In the genomic region with DNA sequence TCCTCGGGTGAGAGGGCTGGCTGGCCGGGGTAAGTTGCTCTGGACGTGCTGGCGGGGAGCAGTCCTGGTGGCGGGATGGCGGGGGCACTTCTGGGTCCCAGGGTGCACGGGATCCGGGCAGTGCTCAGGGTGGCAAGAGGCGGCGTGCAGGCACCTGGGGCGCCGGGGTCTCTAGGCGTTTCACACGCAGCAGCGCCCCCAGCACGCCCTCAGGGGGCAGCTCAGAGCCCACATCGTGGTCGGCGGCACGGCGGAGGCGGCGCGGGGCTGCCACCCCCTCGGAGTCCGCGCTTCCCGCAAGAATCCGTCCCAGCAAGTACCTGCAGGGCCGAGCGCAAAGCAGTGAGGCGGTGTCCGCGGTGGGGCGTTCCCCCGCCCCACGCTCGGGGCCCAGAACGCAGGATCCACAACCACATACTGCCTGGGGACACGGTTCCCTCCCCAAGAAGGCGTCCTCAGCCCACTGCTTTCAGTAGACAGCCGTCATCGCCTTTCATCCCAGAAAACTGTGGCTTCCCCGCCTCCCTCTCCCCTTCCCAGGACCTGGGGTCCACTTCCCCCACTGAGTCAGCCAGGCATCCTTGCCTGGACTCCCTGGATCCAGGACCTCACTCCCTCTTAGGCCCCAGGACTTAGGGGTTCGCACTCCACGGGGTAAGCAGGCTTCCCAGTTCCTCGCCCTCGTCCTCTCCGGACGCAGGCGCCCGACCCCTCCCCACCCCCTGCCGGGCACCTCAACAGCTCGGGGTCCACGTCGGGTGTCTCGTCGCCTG, we compare ENCODE assay signal across 32 cellular contexts. TPM values are rescaled to one million over a fixed set of nuclear protein-coding genes. Genes with fewer than 3 reads are reported as not detected.
DNase-seq lines count a peak whose midpoint lies in the region; ATAC-seq and TF ChIP-seq lines count a peak whose summit lies in the region.
"Had no signal": no experiment of that assay in that cellular context is flagged by ENCODE, and none has a peak within 500 bp of the region (broad histone marks: within the 10 kb centered on the region; RNA-seq: fewer than 3 reads in every experiment).

No MANE protein-coding gene starts in this region.

- H3K27me3 Mint-ChIP-seq in Caco-2 (ENCODE audit: insufficient read depth, unreplicated experiment) (no peaks in the 10 kb centered on the region), GM23338 (ENCODE audit: insufficient read depth, low read depth, poor library complexity) (peaks cover 60% of the 10 kb centered on the region), endodermal cell (ENCODE audit: insufficient read depth) (peaks cover 80% of the 10 kb centered on the region)

- no peak overlapping the region for H3K9ac ChIP-seq in endodermal cell (ENCODE audit: extremely low read depth, low read length, poor library complexity, severe bottlenecking)
- peak overlapping the region; percentile 32 for H3K9ac ChIP-seq in mesendoderm (ENCODE audit: low read length)

- H3F3A ChIP-seq in GM23338 (replicated peaks; ENCODE audit: low read depth) = 0 out of 2 replicates have a peak, but pooled peaks cover 4% of the 10 kb centered on the region

- H3K27ac ChIP-seq in GM23338 (ENCODE audit: low read depth) (no peak overlapping the region), endodermal cell (ENCODE audit: low read depth, low read length) (no peak overlapping the region), mesendoderm (ENCODE audit: low read depth, low read length) (no peak overlapping the region)
- H3K27ac ChIP-seq in effector memory CD4-positive, alpha-beta T cell (ENCODE audit: insufficient read depth, low read length, poor library complexity, severe bottlenecking) = no peak overlapping the region
- H3K27ac ChIP-seq: heart right ventricle, left lung had no signal

- H2AFZ ChIP-seq in GM23338 = no peak overlapping the region

- no peaks in the 10 kb centered on the region for H3K27me3 ChIP-seq in Caco-2 (replicated peaks; ENCODE audit: control insufficient read depth, insufficient read depth, low read length)
- peaks cover 83% of the 10 kb centered on the region for H3K27me3 ChIP-seq in GM23338 (ENCODE audit: insufficient read depth)
- H3K27me3 ChIP-seq in endodermal cell (ENCODE audit: control insufficient read depth, insufficient read depth, low read length, poor library complexity, severe bottlenecking) = peaks cover 53% of the 10 kb centered on the region
- peaks cover 15% of the 10 kb centered on the region for H3K27me3 ChIP-seq in mesendoderm (ENCODE audit: insufficient read depth, low read length, poor library complexity)
- H3K27me3 ChIP-seq in effector memory CD4-positive, alpha-beta T cell (replicated peaks; ENCODE audit: control insufficient read depth, insufficient read depth, low read length, poor library complexity, severe bottlenecking) = no peaks in the 10 kb centered on the region

- H3K36me3 Mint-ChIP-seq in Caco-2 (ENCODE audit: insufficient read depth, unreplicated experiment) (peaks cover 7% of the 10 kb centered on the region), GM23338 (ENCODE audit: low read depth) (no peaks in the 10 kb centered on the region), endodermal cell (ENCODE audit: low read depth) (peaks cover 6% of the 10 kb centered on the region)
- H3K36me3 Mint-ChIP-seq: activated naive CD4-positive, alpha-beta T cell treated with anti-CD3 and anti-CD28 coated beads, Interleukin-2, amount 50 U/mL, for 24 hours; stimulated activated memory B cell treated with anti-CD40 and anti-IgM and Interleukin-4, amounts not matched to agents 10 μg/mL and 1 μg/mL and 100 μg/mL, for 72 hours had no signal

- ATAC-seq in GM23338 (peak; percentile 8), GM19452 (IDR thresholded peaks at IDR 0.05; ENCODE audit: unreplicated experiment) (no peak)
- ATAC-seq: GM12878; HCT116; heart right ventricle; left lung; stimulated activated memory B cell treated with anti-CD40 and anti-IgM and Interleukin-4, amounts not matched to agents 10 μg/mL and 1 μg/mL and 100 μg/mL, for 72 hours had no signal

- H3K4me1 Mint-ChIP-seq in Caco-2 (ENCODE audit: low read depth, unreplicated experiment) (peaks cover 11% of the 10 kb centered on the region), GM23338 (peaks cover 20% of the 10 kb centered on the region), endodermal cell (no peaks in the 10 kb centered on the region)

- no peak overlapping the region for H4K5ac ChIP-seq in mesendoderm (ENCODE audit: low read length)

- H3K4me2 ChIP-seq in GM23338 (peak overlapping the region; percentile 76), mesendoderm (ENCODE audit: low read length) (no peak overlapping the region)

- no peak overlapping the region for H2AK5ac ChIP-seq in mesendoderm (ENCODE audit: low read length)

- CTCF ChIA-PET in Caco-2 (lab: Charles Lee) = no interaction called here

- H3K4me3 ChIP-seq in Caco-2 (ENCODE audit: low read depth, low read length) (no peak overlapping the region), GM23338 (peak overlapping the region; percentile 60), endodermal cell (ENCODE audit: low read length) (no peak overlapping the region), mesendoderm (ENCODE audit: low read length) (no peak overlapping the region)
- H3K4me3 ChIP-seq in effector memory CD4-positive, alpha-beta T cell (ENCODE audit: insufficient read depth, low read depth, low read length, poor library complexity, severe bottlenecking) = no peak overlapping the region
- H3K4me3 ChIP-seq: GM12878, heart right ventricle, left lung had no signal

- no peak overlapping the region for H3K18ac ChIP-seq in mesendoderm (ENCODE audit: low read length)

- TF ChIP-seq CTCF in Caco-2 (IDR thresholded peaks at IDR 0.05; ENCODE audit: insufficient read depth in 1 of 2, low read depth in 1 of 2, low read length in 1 of 2, severe bottlenecking in 1 of 2, unreplicated experiment in 1 of 2) (no peak), GM23338 (conservative IDR thresholded peaks at IDR 0.05; ENCODE audit: low read depth in 2 of 2) (peak in 1 of 2 experiments; percentile 19; a peak in 1 of 4 replicates), endodermal cell (conservative IDR thresholded peaks at IDR 0.05) (no peak)

- DNase-seq in Caco-2 (no peak), GM23338 (ENCODE audit: low spot score) (peak; percentile 27), endodermal cell (peak; percentile 54), mesendoderm (no peak), NK-92 (lab: John Stamatoyannopoulos, UW; ENCODE audit: unreplicated experiment) (no peak)
- DNase-seq in effector memory CD4-positive, alpha-beta T cell = no peak
- DNase-seq: activated B cell treated with CpG ODN at 0.5 μM for 24 hours; activated CD4-positive, alpha-beta T cell treated with anti-CD3 and anti-CD28 coated beads, Interleukin-2, amount 10 ng/mL, durations not matched to agents 7 days and 5 days; AML-193; amniotic stem cell; CD4-positive, alpha-beta T cell; DMS 273 treated with DMSO at 0.1 percent for 48 hours; heart right ventricle; left lung; NCI-H146; NCI-H226; NCI-H526 treated with DMSO at 0.1 percent for 48 hours; Right ventricle myocardium superior had no signal

- no peak overlapping the region for H3K4me3 Mint-ChIP-seq in Caco-2 (ENCODE audit: unreplicated experiment)
- H3K4me3 Mint-ChIP-seq in GM23338 = peak overlapping the region; percentile 58
- H3K4me3 Mint-ChIP-seq in endodermal cell = peak overlapping the region; percentile 17
- H3K4me3 Mint-ChIP-seq: activated CD4-positive, alpha-beta T cell treated with anti-CD3 and anti-CD28 coated beads, Interleukin-2, amount 10 ng/mL, durations not matched to agents 7 days and 5 days; activated naive CD4-positive, alpha-beta T cell treated with anti-CD3 and anti-CD28 coated beads, Interleukin-2, amount 50 U/mL, for 24 hours; CD4-positive, alpha-beta T cell; mesothelial cell of epicardium; stimulated activated memory B cell treated with anti-CD40 and anti-IgM and Interleukin-4, amounts not matched to agents 10 μg/mL and 1 μg/mL and 100 μg/mL, for 72 hours; T-helper 2 cell treated with Interferon-gamma antibody and Interleukin-4, amounts not matched to agents 5 μg/mL and 100 μg/mL, for 36 hours had no signal

- POLR2A ChIA-PET in Caco-2 (lab: Charles Lee) = no interaction called here

- H2BK15ac ChIP-seq in mesendoderm (replicated peaks; ENCODE audit: low read depth) = no peak overlapping the region

- H3K9me3 ChIP-seq in Caco-2 (no peaks in the 10 kb centered on the region), endodermal cell (ENCODE audit: control insufficient read depth, low read length) (no peaks in the 10 kb centered on the region)
- no peaks in the 10 kb centered on the region for H3K9me3 ChIP-seq in effector memory CD4-positive, alpha-beta T cell (ENCODE audit: control insufficient read depth, low read length)
- H3K9me3 ChIP-seq: left lung had no signal

- peak overlapping the region; percentile 70 for H3K56ac ChIP-seq in mesendoderm (ENCODE audit: low read length)

- no peak overlapping the region for H3K4ac ChIP-seq in mesendoderm (ENCODE audit: low read depth, low read length)

- H2BK120ac ChIP-seq in mesendoderm (ENCODE audit: low read depth, low read length) = no peak overlapping the region

- H3K36me3 ChIP-seq in Caco-2 (ENCODE audit: control insufficient read depth, insufficient read depth, low read length) = no peaks in the 10 kb centered on the region
- no peaks in the 10 kb centered on the region for H3K36me3 ChIP-seq in GM23338 (ENCODE audit: insufficient read depth)
- H3K36me3 ChIP-seq in endodermal cell (ENCODE audit: control insufficient read depth, insufficient read depth, low read length) = no peaks in the 10 kb centered on the region
- no peaks in the 10 kb centered on the region for H3K36me3 ChIP-seq in mesendoderm (ENCODE audit: control insufficient read depth, insufficient read depth, low read length)
- H3K36me3 ChIP-seq in effector memory CD4-positive, alpha-beta T cell (ENCODE audit: control insufficient read depth, insufficient read depth, low read length) = no peaks in the 10 kb centered on the region
- H3K36me3 ChIP-seq: heart right ventricle, left lung had no signal

- H3K9me2 ChIP-seq in GM23338 (ENCODE audit: insufficient read depth) = no peaks in the 10 kb centered on the region

- H4K8ac ChIP-seq in mesendoderm (ENCODE audit: low read depth, low read length) = no peak overlapping the region

- no peak overlapping the region for H3K23ac ChIP-seq in mesendoderm (ENCODE audit: low read length)

- intact Hi-C loops in Caco-2 (cut with micrococcal nuclease; ENCODE audit: unreplicated experiment) = no loop called here

- 33 to 43% methylated on average over 17 to 58 of the region's 58 CpGs for WGBS in endodermal cell (ENCODE audit: insufficient coverage in 1 of 2, insufficient read length in 1 of 2), 2 experiments
- WGBS in mesendoderm (ENCODE audit: extremely low coverage, insufficient coverage, low lambda C conversion rate) = no CpG with 5 or more reads among the region's 58 CpGs

- H2BK5ac ChIP-seq in mesendoderm (ENCODE audit: low read length) = no peak overlapping the region

- H3K79me2 ChIP-seq in GM23338 (replicated peaks; ENCODE audit: insufficient read depth) = no peaks in the 10 kb centered on the region
- no peaks in the 10 kb centered on the region for H3K79me2 ChIP-seq in mesendoderm (ENCODE audit: control insufficient read depth, insufficient read depth, low read length)

- H4K20me1 ChIP-seq in GM23338 (replicated peaks; ENCODE audit: insufficient read depth) = no peaks in the 10 kb centered on the region

- H3K4me1 ChIP-seq in Caco-2 = no peaks in the 10 kb centered on the region
- no peaks in the 10 kb centered on the region for H3K4me1 ChIP-seq in GM23338 (ENCODE audit: insufficient read depth)
- no peaks in the 10 kb centered on the region for H3K4me1 ChIP-seq in endodermal cell (ENCODE audit: control insufficient read depth, insufficient read depth, low read length)
- no peaks in the 10 kb centered on the region for H3K4me1 ChIP-seq in mesendoderm (ENCODE audit: control insufficient read depth, low read depth, low read length)
- H3K4me1 ChIP-seq in effector memory CD4-positive, alpha-beta T cell (ENCODE audit: control insufficient read depth, insufficient read depth, low read length, poor library complexity, severe bottlenecking) = peaks cover 8% of the 10 kb centered on the region
- H3K4me1 ChIP-seq: heart right ventricle had no signal

- H3K9me3 Mint-ChIP-seq in Caco-2 (ENCODE audit: unreplicated experiment) = no peaks in the 10 kb centered on the region
- H3K9me3 Mint-ChIP-seq in GM23338 = no peaks in the 10 kb centered on the region; the same call in 2 of the 3 replicates
- peaks cover 69% of the 10 kb centered on the region for H3K9me3 Mint-ChIP-seq in endodermal cell
- H3K9me3 Mint-ChIP-seq: activated B cell treated with CpG ODN at 0.5 μM for 24 hours; activated CD4-positive, alpha-beta T cell treated with anti-CD3 and anti-CD28 coated beads, Interleukin-2, amount 10 ng/mL, durations not matched to agents 7 days and 5 days; activated naive CD4-positive, alpha-beta T cell treated with anti-CD3 and anti-CD28 coated beads, Interleukin-2, amount 50 U/mL, for 24 hours; CD4-positive, alpha-beta T cell; stimulated activated memory B cell treated with anti-CD40 and anti-IgM and Interleukin-4, amounts not matched to agents 10 μg/mL and 1 μg/mL and 100 μg/mL, for 72 hours; T-helper 2 cell treated with Interferon-gamma antibody and Interleukin-4, amounts not matched to agents 5 μg/mL and 100 μg/mL, for 36 hours had no signal

- no peaks in the 10 kb centered on the region for H3K79me1 ChIP-seq in mesendoderm (ENCODE audit: low read length)

- no peak overlapping the region for H3K27ac Mint-ChIP-seq in Caco-2 (ENCODE audit: unreplicated experiment)
- H3K27ac Mint-ChIP-seq in GM23338 = no peak overlapping the region
- no peak overlapping the region for H3K27ac Mint-ChIP-seq in endodermal cell
- H3K27ac Mint-ChIP-seq: activated B cell treated with CpG ODN at 0.5 μM for 24 hours; activated CD4-positive, alpha-beta T cell treated with anti-CD3 and anti-CD28 coated beads, Interleukin-2, amount 10 ng/mL, durations not matched to agents 7 days and 5 days; activated naive CD4-positive, alpha-beta T cell treated with anti-CD3 and anti-CD28 coated beads, Interleukin-2, amount 50 U/mL, for 24 hours; CD4-positive, alpha-beta T cell; IgD-negative memory B cell; mesothelial cell of epicardium; stimulated activated memory B cell treated with anti-CD40 and anti-IgM and Interleukin-4, amounts not matched to agents 10 μg/mL and 1 μg/mL and 100 μg/mL, for 72 hours; T-helper 2 cell treated with Interferon-gamma antibody and Interleukin-4, amounts not matched to agents 5 μg/mL and 100 μg/mL, for 36 hours had no signal

- BruUV-seq in Caco-2 (replicated peaks; lab: Mats Ljungman, UMichigan) = TSS peak; percentile 25

RNA-seq across cellular contexts. Expression of gene PCSK1N, which starts 4.1 kb away (rescaled TPM):
- total RNA-seq in Caco-2 (2022) (19.5 and 24.1 TPM in 2 replicates), endodermal cell (1 to 10 TPM; 2.9 to 4.0 TPM)
- total RNA-seq in GM23338 (2014; rRNA removed; shearing (Covaris generic)) = 4.0 and 15.6 TPM in 2 replicates
- polyA plus RNA-seq in GM23338 (2016; fragmentation: Nextera tagmentation; extraction: Ambion mirVana) = 12.8 and 16.5 TPM in 2 replicates
- 41.3 TPM for polyA plus RNA-seq in endodermal cell (2013, experiment 1 of 2)
- polyA plus RNA-seq in endodermal cell (2013, experiment 2 of 2) = 47.1 TPM
- polyA plus RNA-seq in mesendoderm (2013, experiment 1 of 2) = 0.91 TPM
- 0.81 TPM for polyA plus RNA-seq in mesendoderm (2013, experiment 2 of 2)
- total RNA-seq: activated B cell treated with CpG ODN at 0.5 μM for 24 hours, GM12878 had no signal

RNA-seq across cellular contexts. Expression of gene ERAS, which starts 5.0 kb away (rescaled TPM):
- total RNA-seq in Caco-2 (2022) = not detected in 2 replicates
- total RNA-seq in GM23338 (2014; rRNA removed; shearing (Covaris generic)) = 1.3 TPM in 1 of 2 replicates, not detected in the other
- 1.7 and 2.4 TPM in 2 replicates for polyA plus RNA-seq in GM23338 (2016; fragmentation: Nextera tagmentation; extraction: Ambion mirVana)
- total RNA-seq in endodermal cell = not detected
- 0.50 TPM for polyA plus RNA-seq in endodermal cell (2013, experiment 1 of 2)
- not detected for polyA plus RNA-seq in endodermal cell (2013, experiment 2 of 2)
- not detected for polyA plus RNA-seq in mesendoderm (2013, experiment 1 of 2)
- polyA plus RNA-seq in mesendoderm (2013, experiment 2 of 2) = not detected
- total RNA-seq: A673; activated B cell treated with CpG ODN at 0.5 μM for 24 hours; activated CD4-positive, alpha-beta T cell treated with anti-CD3 and anti-CD28 coated beads, Interleukin-2, amount 10 ng/mL, durations not matched to agents 7 days and 5 days; CD4-positive, alpha-beta T cell; dermis microvascular lymphatic vessel endothelial cell; frontal cortex; GM12878; heart right ventricle; left lung; osteocyte; Right ventricle myocardium superior; urinary bladder had no signal
- polyA plus RNA-seq: GM12878, IgD-negative memory B cell had no signal

RNA-seq across cellular contexts. Expression of gene HDAC6, which starts 29.5 kb away (rescaled TPM):
- total RNA-seq in Caco-2 (2022) (99.6 and 110 TPM in 2 replicates), endodermal cell (100 to 1,000 TPM; 121 to 135 TPM)
- total RNA-seq in GM23338 (2014; rRNA removed; shearing (Covaris generic)) = 49.8 and 61.2 TPM in 2 replicates
- 29.7 and 33.0 TPM in 2 replicates for polyA plus RNA-seq in GM23338 (2016; fragmentation: Nextera tagmentation; extraction: Ambion mirVana)
- polyA plus RNA-seq in endodermal cell (2013, experiment 1 of 2) = 154 TPM
- 143 TPM for polyA plus RNA-seq in endodermal cell (2013, experiment 2 of 2)
- polyA plus RNA-seq in mesendoderm (2013, experiment 1 of 2) = 31.5 TPM
- 29.5 TPM for polyA plus RNA-seq in mesendoderm (2013, experiment 2 of 2)

RNA-seq across cellular contexts. Expression of gene GATA1, which starts 44.9 kb away (rescaled TPM):
- total RNA-seq in Caco-2 (2022) (not detected in 2 replicates), endodermal cell (not detected)
- not detected in 2 replicates for total RNA-seq in GM23338 (2014; rRNA removed; shearing (Covaris generic))
- not detected in 2 replicates for polyA plus RNA-seq in GM23338 (2016; fragmentation: Nextera tagmentation; extraction: Ambion mirVana)
- not detected for polyA plus RNA-seq in endodermal cell (2013, experiment 1 of 2)
- not detected for polyA plus RNA-seq in endodermal cell (2013, experiment 2 of 2)
- not detected for polyA plus RNA-seq in mesendoderm (2013, experiment 1 of 2)
- polyA plus RNA-seq in mesendoderm (2013, experiment 2 of 2) = not detected
- total RNA-seq: A673; activated B cell treated with CpG ODN at 0.5 μM for 24 hours; activated CD4-positive, alpha-beta T cell treated with anti-CD3 and anti-CD28 coated beads, Interleukin-2, amount 10 ng/mL, durations not matched to agents 7 days and 5 days; activated CD8-positive, alpha-beta memory T cell treated with anti-CD3 and anti-CD28 coated beads for 36 hours; CD4-positive, alpha-beta T cell; dermis microvascular lymphatic vessel endothelial cell; mesothelial cell of epicardium; osteocyte; urinary bladder had no signal
- polyA plus RNA-seq: IgD-negative memory B cell had no signal

Comparison
In these comparisons a context has a peak if more than half of its experiments do, and no peak if none do; other contexts are left out.
1. DNase-seq: peak in GM23338 (single experiment) and endodermal cell (single experiment); none in Caco-2 (0 of 2), mesendoderm (single experiment), NK-92 (single experiment) and effector memory CD4-positive, alpha-beta T cell (0 of 3).